ENCODE assay signal across 18 cellular contexts in genomic region chr9:113851860-113852259, GRCh38. TPM values are rescaled to one million over a fixed set of nuclear protein-coding genes. Genes with fewer than 3 reads are reported as not detected.
DNase-seq lines count a peak whose midpoint lies in the region; ATAC-seq, FAIRE-seq and TF ChIP-seq lines count a peak whose summit lies in the region.
"Had no signal": no experiment of that assay in that cellular context is flagged by ENCODE, and none has a peak within 500 bp of the region (broad histone marks: within the 10 kb centered on the region; RNA-seq: fewer than 3 reads in every experiment).

No MANE protein-coding gene starts in this region.

- no peak overlapping the region for H3K4me3 Mint-ChIP-seq in naive thymus-derived CD8-positive, alpha-beta T cell
- H3K4me3 Mint-ChIP-seq: T-cell had no signal

- peaks cover 0 to 25% (median 3%) of the 10 kb centered on the region in 3 donors for H3K36me3 Mint-ChIP-seq in naive thymus-derived CD8-positive, alpha-beta T cell
- H3K36me3 Mint-ChIP-seq: T-cell had no signal

- H3K27me3 ChIP-seq in endothelial cell of umbilical vein (ENCODE audit: control insufficient read depth in 2 of 2, insufficient read depth in 2 of 2, low read length in 2 of 2), result peaks cover 0 to 1% of the 10 kb centered on the region in 2 experiments
- H3K27me3 ChIP-seq: BLaER1 treated with 17β-estradiol and CSF1 and Interleukin-3, amounts not matched to agents 10 nM and 100 nM had no signal

- no peaks in the 10 kb centered on the region for H4K20me1 ChIP-seq in endothelial cell of umbilical vein (replicated peaks; ENCODE audit: control insufficient read depth, extremely low read depth, insufficient read depth, low read length)
- H4K20me1 ChIP-seq: BLaER1 treated with 17β-estradiol and CSF1 and Interleukin-3, amounts not matched to agents 10 nM and 100 nM had no signal

- no peaks in the 10 kb centered on the region for H3K4me1 ChIP-seq in endothelial cell of umbilical vein (ENCODE audit: control insufficient read depth, extremely low read depth, insufficient read depth, low read length)

- H3K4me1 Mint-ChIP-seq in naive thymus-derived CD8-positive, alpha-beta T cell, result no peaks in the 10 kb centered on the region
- H3K4me1 Mint-ChIP-seq: T-cell had no signal

- peaks cover 2 to 24% (median 19%) of the 10 kb centered on the region in 9 donors for H3K9me3 Mint-ChIP-seq in naive thymus-derived CD8-positive, alpha-beta T cell

- no peak overlapping the region for H3K4me2 ChIP-seq in endothelial cell of umbilical vein (ENCODE audit: insufficient read depth, low read length)

- FAIRE-seq in endothelial cell of umbilical vein (lab: Jason Lieb, UNC), result peak; percentile 53
- FAIRE-seq: HTR-8/SVneo had no signal

- no peak overlapping the region for H3K9ac ChIP-seq in endothelial cell of umbilical vein (replicated peaks; ENCODE audit: extremely low read depth, insufficient read depth, low read length)
- H3K9ac ChIP-seq: BLaER1 treated with 17β-estradiol and CSF1 and Interleukin-3, amounts not matched to agents 10 nM and 100 nM had no signal

- no peak overlapping the region for H3K27ac ChIP-seq in endothelial cell of umbilical vein (ENCODE audit: insufficient read depth, low read depth, low read length)
- H3K27ac ChIP-seq: SK-N-MC had no signal

- CTCF ChIA-PET in endothelial cell of umbilical vein (lab: Charles Lee), result interaction anchor here (0.8 to 1.7 kb wide), 3 partner anchors 9 to 111 kb away, joined by 3 to 5 read pairs (median 3); no protein-coding TSS in a partner anchor

- no peaks in the 10 kb centered on the region for H3K36me3 ChIP-seq in endothelial cell of umbilical vein (ENCODE audit: control insufficient read depth in 2 of 2, extremely low read depth in 1 of 2, insufficient read depth in 2 of 2, low read length in 2 of 2)
- H3K36me3 ChIP-seq: BLaER1 treated with 17β-estradiol and CSF1 and Interleukin-3, amounts not matched to agents 10 nM and 100 nM had no signal

- intact Hi-C loops in endothelial cell of umbilical vein (cut with micrococcal nuclease), result no loop called here

- no peak for TF ChIP-seq CTCF in endothelial cell of umbilical vein (IDR thresholded peaks at IDR 0.05; ENCODE audit: extremely low read depth in 1 of 2, insufficient read depth in 1 of 2, low read depth in 1 of 2, low read length in 2 of 2)

- no peak overlapping the region for H3K4me3 ChIP-seq in endothelial cell of umbilical vein (replicated peaks in 1 of 3; ENCODE audit: insufficient read depth in 1 of 3, low read depth in 1 of 3, low read length in 3 of 3)
- H3K4me3 ChIP-seq: BLaER1 treated with 17β-estradiol and CSF1 and Interleukin-3, amounts not matched to agents 10 nM and 100 nM; SK-N-MC had no signal

- BruUV-seq in endothelial cell of umbilical vein (replicated peaks; lab: Mats Ljungman, UMichigan), result no TSS peak

- no peaks in the 10 kb centered on the region for H3K9me1 ChIP-seq in endothelial cell of umbilical vein (replicated peaks; ENCODE audit: control insufficient read depth, extremely low read depth, insufficient read depth, low read length)

- dilution Hi-C loops in endothelial cell of umbilical vein (cut with MboI; ENCODE audit: extremely low pct_ligation_motif_present, low sequenced_read_pairs), result no loop called here

- H3K79me2 ChIP-seq in endothelial cell of umbilical vein (ENCODE audit: control insufficient read depth, insufficient read depth, low read length), result no peaks in the 10 kb centered on the region

- no peaks in the 10 kb centered on the region for H3K9me3 ChIP-seq in endothelial cell of umbilical vein (replicated peaks; ENCODE audit: control insufficient read depth, insufficient read depth, low read length)

- peaks cover 5 to 12% (median 9%) of the 10 kb centered on the region in 5 donors for H3K27me3 Mint-ChIP-seq in naive thymus-derived CD8-positive, alpha-beta T cell

- ATAC-seq in naive thymus-derived CD8-positive, alpha-beta T cell, result no peak
- ATAC-seq in HG03469 (IDR thresholded peaks at IDR 0.05; ENCODE audit: unreplicated experiment) (no peak), GM19463 (IDR thresholded peaks at IDR 0.05; ENCODE audit: unreplicated experiment) (no peak)
- ATAC-seq: HCT116, T-cell had no signal

- H2AFZ ChIP-seq in endothelial cell of umbilical vein (ENCODE audit: low read depth, low read length), result no peak overlapping the region

- peak; percentile 21 for DNase-seq in ELR (ENCODE audit: low read depth)
- DNase-seq in MV-4-11 (lab: John Stamatoyannopoulos, UW), result peak; percentile 81
- DNase-seq in SIG-M5 (lab: John Stamatoyannopoulos, UW), result peak; percentile 34
- no peak for DNase-seq in endothelial cell of umbilical vein (ENCODE audit: low read depth, low spot score)
- DNase-seq in naive thymus-derived CD8-positive, alpha-beta T cell, result no peak
- DNase-seq in retina, result no peak
- DNase-seq: COR-L47, NCI-H1105 treated with DMSO at 0.1 percent for 48 hours, NCI-H187, NCI-H774, T-cell had no signal

- POLR2A ChIA-PET in endothelial cell of umbilical vein (lab: Charles Lee), result no interaction called here
- POLR2A ChIA-PET in naive thymus-derived CD8-positive, alpha-beta T cell (lab: Charles Lee), result no interaction called here

- no peak for TF ChIP-seq POLR2A in endothelial cell of umbilical vein (IDR thresholded peaks at IDR 0.05; ENCODE audit: low read depth, low read length)

- no peak overlapping the region for H3K27ac Mint-ChIP-seq in naive thymus-derived CD8-positive, alpha-beta T cell
- H3K27ac Mint-ChIP-seq: T-cell had no signal

TF ChIP-seq in endothelial cell of umbilical vein, 7 proteins besides CTCF, POLR2A, EP300 and RAD21:
- TF ChIP-seq FOS (IDR thresholded peaks at IDR 0.05; ENCODE audit: borderline replicate concordance, insufficient read depth, low read length) (peak; percentile 24), EZH2 (IDR thresholded peaks at IDR 0.05; ENCODE audit: borderline replicate concordance, low read depth, low read length, severe bottlenecking) (no peak), POLR2AphosphoS5 (IDR thresholded peaks at IDR 0.05; ENCODE audit: insufficient read depth, low read depth, low read length) (no peak), MAX (IDR thresholded peaks at IDR 0.05; ENCODE audit: insufficient read depth, insufficient read length) (no peak), GATA2 (IDR thresholded peaks at IDR 0.05; ENCODE audit: insufficient read depth, insufficient read length, low read depth, low read length) (no peak), MYC (IDR thresholded peaks at IDR 0.05; ENCODE audit: low read depth, low read length) (no peak), JUN (IDR thresholded peaks at IDR 0.05; ENCODE audit: borderline replicate concordance, insufficient read depth, insufficient read length, low read depth) (peak; percentile 33)
TF ChIP-seq in endothelial cell of umbilical vein: peak in this region for 2.

RNA-seq across cellular contexts. Expression of gene ZNF618, which starts 24.2 kb away (rescaled TPM):
- 60.6 and 80.3 TPM in 2 replicates for total RNA-seq in endothelial cell of umbilical vein
- polyA plus RNA-seq in endothelial cell of umbilical vein, result 19.8 and 22.6 TPM in 2 replicates
- polyA plus RNA-seq in endothelial cell of umbilical vein (2011; cell fraction: cytosol; rRNA removed), result 19.6 TPM in 2 replicates
- polyA plus RNA-seq in endothelial cell of umbilical vein (2011; cell fraction: nucleus; rRNA removed), result 63.9 and 74.5 TPM in 2 replicates
- 40.4 TPM in 2 replicates for polyA plus RNA-seq in endothelial cell of umbilical vein (2012)
- 47.0 and 51.6 TPM in 2 replicates for polyA minus RNA-seq in endothelial cell of umbilical vein
- 0.82 TPM for polyA minus RNA-seq in endothelial cell of umbilical vein (2011; cell fraction: cytosol; rRNA and poly(A)+ RNA removed)
- 56.2 and 62.2 TPM in 2 replicates for polyA minus RNA-seq in endothelial cell of umbilical vein (2011; cell fraction: nucleus; rRNA and poly(A)+ RNA removed)
- under 1 TPM; 0.68 to 0.69 TPM for total RNA-seq in naive thymus-derived CD8-positive, alpha-beta T cell
- 1 to 10 TPM in 1 of 3 donors, under 1 TPM in 2; 0.47 to 1.1 (median 0.98) TPM for polyA plus RNA-seq in naive thymus-derived CD8-positive, alpha-beta T cell
- total RNA-seq: OCI-LY7 had no signal

Comparison
In these comparisons a context has a peak if more than half of its experiments do, and no peak if none do; other contexts are left out.
1. DNase-seq: peak in ELR (single experiment), MV-4-11 (single experiment) and SIG-M5 (single experiment); none in endothelial cell of umbilical vein (single experiment), naive thymus-derived CD8-positive, alpha-beta T cell (0 of 10) and retina (single experiment).
2. RNA of gene ZNF618, which starts 24.2 kb away (total RNA-seq): 60.6 to 80.3 TPM in endothelial cell of umbilical vein; 0.68 to 0.69 TPM in naive thymus-derived CD8-positive, alpha-beta T cell; every median in the first group is over 10 times any median in the second.